ENCODE assay signal across 7 cellular contexts in genomic region chr4:61678297-61678696, GRCh38.
"Had no signal": no experiment of that assay in that cellular context is flagged by ENCODE, and none has a peak within 500 bp of the region (broad histone marks: within the 10 kb centered on the region; RNA-seq: fewer than 3 reads in every experiment).

No MANE protein-coding gene starts in this region.

- H3K27ac Mint-ChIP-seq: IgD-negative memory B cell had no signal

- H3K4me3 ChIP-seq: K562 had no signal

- H3K27ac ChIP-seq: HL-60 had no signal

- FAIRE-seq: HepG2, HTR-8/SVneo, K562 had no signal

- DNase-seq: IMR-90, KBM-7 had no signal

- H3K4me1 Mint-ChIP-seq: IgD-negative memory B cell had no signal

- H3K36me3 Mint-ChIP-seq: IgD-negative memory B cell had no signal

- H3K27me3 Mint-ChIP-seq: IgD-negative memory B cell had no signal

- H3K4me3 Mint-ChIP-seq: IgD-negative memory B cell had no signal
